29 cellular contexts compared by ENCODE assay signal in genomic region chr17:20787281-20787680, GRCh38.
"Had no signal": no experiment of that assay in that cellular context is flagged by ENCODE, and none has a peak within 500 bp of the region (broad histone marks: within the 10 kb centered on the region; RNA-seq: fewer than 3 reads in every experiment).

No MANE protein-coding gene starts in this region.

- H3K79me2 ChIP-seq: parathyroid adenoma had no signal

- H3K27ac Mint-ChIP-seq: naive B cell; naive thymus-derived CD8-positive, alpha-beta T cell; nephron progenitor cell; progenitor cell of endocrine pancreas; stimulated activated effector memory CD8-positive, alpha-beta T cell treated with anti-CD3 and anti-CD28 coated beads, Interleukin-12 subunit alpha, Interleukin-12 subunit beta, amount 100 ng/mL, for 72 hours; stimulated activated naive B cell treated with anti-CD40 and anti-IgM and Interleukin-4, amounts not matched to agents 10 μg/mL and 1 μg/mL and 100 μg/mL, for 72 hours; stimulated activated naive CD8-positive, alpha-beta T cell treated with anti-CD3 and anti-CD28 coated beads, Interleukin-15, Interleukin-2, amounts not matched to agents 100 ng/mL and 50 ng/mL, for 24 hours had no signal

- H3K9ac ChIP-seq: parathyroid adenoma had no signal

- H3K27me3 ChIP-seq: ovary, right lobe of liver, thyroid gland had no signal

- H3K9me3 Mint-ChIP-seq: nephron progenitor cell; neural crest cell; stimulated activated effector memory CD8-positive, alpha-beta T cell treated with anti-CD3 and anti-CD28 coated beads, Interleukin-12 subunit alpha, Interleukin-12 subunit beta, amount 100 ng/mL, for 72 hours; stimulated activated naive B cell treated with anti-CD40 and anti-IgM and Interleukin-4, amounts not matched to agents 10 μg/mL and 1 μg/mL and 100 μg/mL, for 72 hours; stimulated activated naive CD8-positive, alpha-beta T cell treated with anti-CD3 and anti-CD28 coated beads, Interleukin-15, Interleukin-2, amounts not matched to agents 100 ng/mL and 50 ng/mL, for 24 hours had no signal

- H3K4me1 Mint-ChIP-seq: nephron progenitor cell; stimulated activated effector memory CD8-positive, alpha-beta T cell treated with anti-CD3 and anti-CD28 coated beads, Interleukin-12 subunit alpha, Interleukin-12 subunit beta, amount 100 ng/mL, for 72 hours had no signal

- DNase-seq: naive B cell; naive thymus-derived CD8-positive, alpha-beta T cell; nephron progenitor cell; occipital lobe; ovary; posterior cingulate gyrus; psoas muscle; right cardiac atrium; right lobe of liver; sigmoid colon; small intestine; stimulated activated CD4-positive, alpha-beta T cell treated with anti-CD3 and anti-CD28 coated beads, Interleukin-15, amount 100 ng/mL, for 24 hours; stimulated activated CD4-positive, alpha-beta T cell treated with anti-CD3 and anti-CD28 coated beads, Interleukin-2, amount 100 ng/mL, for 24 hours; stimulated activated CD4-positive, alpha-beta T cell treated with anti-CD3 and anti-CD28 coated beads, Interleukin-2, amount 100 ng/mL, for 48 hours; stimulated activated CD4-positive, alpha-beta T cell treated with anti-CD3 and anti-CD28 coated beads, Interleukin-4, amount 100 ng/mL, for 24 hours; stimulated activated naive B cell treated with anti-CD40 and anti-IgM and Interleukin-4, amounts not matched to agents 10 μg/mL and 1 μg/mL and 100 μg/mL, for 72 hours; stimulated activated naive CD4-positive, alpha-beta T cell treated with Interleukin-2 at 50 U/mL for 16 hours; stomach; thyroid gland; trophoblast cell; upper lobe of right lung; uterus had no signal

- H3K4me3 ChIP-seq: ovary, psoas muscle, right lobe of liver, sigmoid colon, stomach, thoracic aorta, thyroid gland, tibial nerve, upper lobe of right lung, uterus had no signal

- ATAC-seq: naive thymus-derived CD8-positive, alpha-beta T cell; psoas muscle; right cardiac atrium; right lobe of liver; stimulated activated effector memory CD8-positive, alpha-beta T cell treated with anti-CD3 and anti-CD28 coated beads, Interleukin-12 subunit alpha, Interleukin-12 subunit beta, amount 100 ng/mL, for 72 hours; stimulated activated naive B cell treated with anti-CD40 and anti-IgM and Interleukin-4, amounts not matched to agents 10 μg/mL and 1 μg/mL and 100 μg/mL, for 72 hours; upper lobe of right lung had no signal

- H3K36me3 Mint-ChIP-seq: naive B cell; naive thymus-derived CD8-positive, alpha-beta T cell; stimulated activated effector memory CD8-positive, alpha-beta T cell treated with anti-CD3 and anti-CD28 coated beads, Interleukin-12 subunit alpha, Interleukin-12 subunit beta, amount 100 ng/mL, for 72 hours; stimulated activated naive B cell treated with anti-CD40 and anti-IgM and Interleukin-4, amounts not matched to agents 10 μg/mL and 1 μg/mL and 100 μg/mL, for 72 hours had no signal

- H3K4me1 ChIP-seq: parathyroid adenoma, psoas muscle, right lobe of liver, stomach, thyroid gland, tibial nerve, upper lobe of right lung, uterus had no signal

- H3K27ac ChIP-seq: ovary, parathyroid adenoma, psoas muscle, right lobe of liver, sigmoid colon, stomach, thoracic aorta, thyroid gland, tibial nerve, upper lobe of right lung, uterus had no signal

- H3K4me3 Mint-ChIP-seq: naive B cell; naive thymus-derived CD8-positive, alpha-beta T cell; nephron progenitor cell; neural crest cell; stimulated activated effector memory CD8-positive, alpha-beta T cell treated with anti-CD3 and anti-CD28 coated beads, Interleukin-12 subunit alpha, Interleukin-12 subunit beta, amount 100 ng/mL, for 72 hours; stimulated activated naive B cell treated with anti-CD40 and anti-IgM and Interleukin-4, amounts not matched to agents 10 μg/mL and 1 μg/mL and 100 μg/mL, for 72 hours; stimulated activated naive CD8-positive, alpha-beta T cell treated with anti-CD3 and anti-CD28 coated beads, Interleukin-15, Interleukin-2, amounts not matched to agents 100 ng/mL and 50 ng/mL, for 24 hours had no signal

- H3K36me3 ChIP-seq: ovary, right lobe of liver, sigmoid colon, stomach, thoracic aorta, thyroid gland, tibial nerve, upper lobe of right lung, uterus had no signal

- H2AFZ ChIP-seq: parathyroid adenoma had no signal

- H3K9me3 ChIP-seq: ovary, psoas muscle, right lobe of liver, sigmoid colon, thoracic aorta, thyroid gland, upper lobe of right lung, uterus had no signal
